In the genomic region with DNA sequence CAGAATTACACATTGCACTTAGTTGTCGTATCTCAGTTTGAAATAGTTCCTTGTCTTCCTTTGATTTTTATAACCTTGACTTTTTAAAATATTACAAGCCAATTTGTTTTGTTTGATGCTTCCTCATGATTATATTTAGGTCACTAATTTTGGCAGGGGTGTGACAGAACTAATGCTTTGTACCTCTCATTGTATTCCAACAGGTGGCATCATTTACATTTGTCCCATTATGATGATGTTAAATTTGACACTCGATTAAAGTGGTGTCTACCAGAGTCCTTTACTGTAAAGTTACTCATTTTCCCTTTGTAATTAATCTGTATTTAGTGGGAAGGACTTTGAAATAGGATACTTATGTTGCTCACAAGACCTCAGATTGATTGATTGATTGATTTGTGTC, we compare ENCODE assay signal across 9 cellular contexts. TPM values are rescaled to one million over a fixed set of nuclear protein-coding genes. Genes with fewer than 3 reads are reported as not detected.
DNase-seq lines count a peak whose midpoint lies in the region; ATAC-seq and TF ChIP-seq lines count a peak whose summit lies in the region.
"Had no signal": no experiment of that assay in that cellular context is flagged by ENCODE, and none has a peak within 500 bp of the region (broad histone marks: within the 10 kb centered on the region; RNA-seq: fewer than 3 reads in every experiment).

No MANE protein-coding gene starts in this region.

- no peak overlapping the region for H3K4me3 ChIP-seq in BE2C (ENCODE audit: low read depth, low read length)

- H3K36me3 ChIP-seq in BE2C, result no peaks in the 10 kb centered on the region; the same call in none of the 2 replicates

- no peak for ATAC-seq in GM19328 (IDR thresholded peaks at IDR 0.05; ENCODE audit: unreplicated experiment)
- ATAC-seq in GM19324 (IDR thresholded peaks at IDR 0.05; ENCODE audit: low FRiP score, unreplicated experiment), result no peak
- ATAC-seq in HG03442 (IDR thresholded peaks at IDR 0.05; ENCODE audit: unreplicated experiment), result no peak

- H3K9me3 ChIP-seq in BE2C, result no peaks in the 10 kb centered on the region

- no peaks in the 10 kb centered on the region for H3K4me1 ChIP-seq in BE2C

- TF ChIP-seq CTCF in BE2C (IDR thresholded peaks at IDR 0.05; ENCODE audit: low read depth, low read length) (peak; percentile 20; the same call in 1 of the 2 replicates), GM13976 (IDR thresholded peaks at IDR 0.05; ENCODE audit: borderline replicate concordance, control extremely low read depth, extremely low read depth, insufficient read depth, missing control alignments) (peak; percentile 8)

- DNase-seq in BE2C (no peak), GM13976 (ENCODE audit: low spot score) (peak; percentile 43), OCI-M1 (lab: John Stamatoyannopoulos, UW) (peak; percentile 75), fibroblast of peridontal ligament (ENCODE audit: extremely low read depth) (peak; percentile 17), cerebellar cortex (ENCODE audit: low spot score) (no peak)
- DNase-seq: cortex of kidney had no signal

- no peaks in the 10 kb centered on the region for H3K27me3 ChIP-seq in BE2C

- in situ Hi-C loops in GM13976 (cut with MboI; ENCODE audit: low sequenced_read_pairs, unreplicated experiment), result no loop called here

RNA-seq across cellular contexts. Expression of gene MFSD2B, which starts 21.5 kb away (rescaled TPM):
- 4.2 TPM for polyA plus RNA-seq in BE2C (2012; ENCODE audit: insufficient read depth, insufficient read length, low read depth)

RNA-seq across cellular contexts. Expression of gene UBXN2A, which starts 48.1 kb away (rescaled TPM):
- 5.4 TPM for polyA plus RNA-seq in BE2C (2012; ENCODE audit: insufficient read depth, insufficient read length, low read depth)

RNA-seq across cellular contexts. Expression of gene WDCP, which starts 58.8 kb away (rescaled TPM):
- 11.6 TPM for polyA plus RNA-seq in BE2C (2012; ENCODE audit: insufficient read depth, insufficient read length, low read depth)

Comparison
In these comparisons a context has a peak if more than half of its experiments do, and no peak if none do; other contexts are left out.
1. DNase-seq: peak in GM13976 (single experiment), OCI-M1 (single experiment) and fibroblast of peridontal ligament (single experiment); none in BE2C (single experiment) and cerebellar cortex (single experiment).